19 cellular contexts compared by ENCODE assay signal in the genomic region with DNA sequence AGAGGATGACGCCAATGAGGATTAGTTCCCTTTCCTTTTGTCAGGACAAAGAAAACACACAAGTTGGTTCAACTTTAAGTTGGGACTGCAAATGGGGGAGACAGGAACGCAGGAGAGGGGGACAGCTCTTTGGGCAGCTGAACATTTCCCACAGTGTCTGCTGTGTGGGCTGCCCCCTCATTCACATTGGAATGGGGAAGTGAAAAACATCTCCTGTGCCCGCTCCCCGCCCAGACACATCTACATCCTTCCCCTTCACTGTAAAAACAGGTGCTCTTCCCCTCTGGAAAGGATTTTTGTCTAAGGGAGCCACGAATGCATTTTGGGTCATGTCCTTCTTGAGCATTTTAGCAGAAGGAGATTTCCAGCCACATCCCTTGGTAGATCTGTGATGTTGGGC. TPM values are rescaled to one million over a fixed set of nuclear protein-coding genes. Genes with fewer than 3 reads are reported as not detected.
DNase-seq lines count a peak whose midpoint lies in the region; ATAC-seq, FAIRE-seq and TF ChIP-seq lines count a peak whose summit lies in the region.
"Had no signal": no experiment of that assay in that cellular context is flagged by ENCODE, and none has a peak within 500 bp of the region (broad histone marks: within the 10 kb centered on the region; RNA-seq: fewer than 3 reads in every experiment).

No MANE protein-coding gene starts in this region.

- no peak overlapping the region for H3K4me2 ChIP-seq in HepG2 (ENCODE audit: low read depth, low read length)
- H3K4me2 ChIP-seq in GM12878 (ENCODE audit: control insufficient read depth, insufficient read depth): peak overlapping the region; percentile 62

- peak in 3 of 4 donors; percentile 27 to 48 (median 36) for ATAC-seq in right lobe of liver
- no peak for ATAC-seq in HepG2
- peak; percentile 51 for ATAC-seq in HG03442 (IDR thresholded peaks at IDR 0.05; ENCODE audit: unreplicated experiment)
- peak; percentile 84 for ATAC-seq in GM12878
- ATAC-seq in upper lobe of right lung: peak; percentile 77
- ATAC-seq: activated T-cell treated with anti-CD3 and anti-CD28 coated beads, Interleukin-2, amount 50 U/mL, for 72 hours; PC-3 had no signal

- WGBS in right lobe of liver (ENCODE audit: insufficient coverage, low coverage, low lambda C conversion rate, missing lambda C conversion rate): 48% methylated on average over 3 of the region's 5 CpGs
- 49% methylated on average over 5 of the region's 5 CpGs for WGBS in HepG2 (ENCODE audit: low lambda C conversion rate)
- WGBS in GM12878 (ENCODE audit: insufficient coverage, insufficient replicate concordance, low lambda C conversion rate, missing lambda C conversion rate): 32% methylated on average over 5 of the region's 5 CpGs

- SMC1A ChIA-PET in GM12878 (lab: Charles Lee; ENCODE audit: uncharacterized antibody, unreplicated experiment): interaction anchor here (1.2 to 1.9 kb wide), 2 partner anchors 10 to 244 kb away, joined by 3 to 4 read pairs; no protein-coding TSS in a partner anchor

- H3K9me3 ChIP-seq in right lobe of liver: no peaks in the 10 kb centered on the region
- no peaks in the 10 kb centered on the region for H3K9me3 ChIP-seq in HepG2 (ENCODE audit: low read length)
- no peaks in the 10 kb centered on the region; the same call in 2 of the 3 replicates for H3K9me3 ChIP-seq in GM12878 (replicated peaks; ENCODE audit: control insufficient read depth, insufficient read depth, low read length)
- no peaks in the 10 kb centered on the region for H3K9me3 ChIP-seq in upper lobe of right lung
- H3K9me3 ChIP-seq: right atrium auricular region had no signal

- intact Hi-C loops in right lobe of liver (cut with DNase I): no loop called here
- intact Hi-C loops in HepG2 (cut with micrococcal nuclease; ENCODE audit: unreplicated experiment): no loop called here
- intact Hi-C loops in GM12878 (cut with micrococcal nuclease; ENCODE audit: unreplicated experiment): no loop called here
- intact Hi-C loops in upper lobe of right lung (cut with DNase I): no loop called here

- TF ChIP-seq POLR2A in right lobe of liver (IDR thresholded peaks at IDR 0.05) (no peak), HepG2 (IDR thresholded peaks at IDR 0.05; ENCODE audit: insufficient read depth in 1 of 2, low read depth in 2 of 2, low read length in 2 of 2) (no peak), GM12878 (IDR thresholded peaks at IDR 0.05; ENCODE audit: low read depth, low read length) (no peak)

- H4K20me1 ChIP-seq in HepG2 (ENCODE audit: insufficient read depth, low read length) (no peaks in the 10 kb centered on the region), GM12878 (ENCODE audit: control insufficient read depth, insufficient read depth) (no peaks in the 10 kb centered on the region)

- no peaks in the 10 kb centered on the region for H3K36me3 ChIP-seq in right lobe of liver
- no peaks in the 10 kb centered on the region for H3K36me3 ChIP-seq in HepG2 (replicated peaks in 1 of 2; ENCODE audit: control insufficient read depth in 1 of 2, insufficient read depth in 2 of 2, low read length in 2 of 2)
- no peaks in the 10 kb centered on the region for H3K36me3 ChIP-seq in GM12878 (ENCODE audit: control insufficient read depth in 2 of 2, insufficient read depth in 2 of 2, low read length in 1 of 2)
- no peaks in the 10 kb centered on the region for H3K36me3 ChIP-seq in upper lobe of right lung
- H3K36me3 ChIP-seq: right atrium auricular region had no signal

- no TSS peak for BruUV-seq in HepG2 (replicated peaks; lab: Mats Ljungman, UMichigan)
- no TSS peak for BruUV-seq in GM12878 (replicated peaks; lab: Mats Ljungman, UMichigan)

- H3K27me3 ChIP-seq in right lobe of liver (no peaks in the 10 kb centered on the region), HepG2 (ENCODE audit: control insufficient read depth in 1 of 2, insufficient read depth in 2 of 2, low read length in 2 of 2) (no peaks in the 10 kb centered on the region), GM12878 (replicated peaks in 1 of 2; ENCODE audit: control insufficient read depth in 2 of 2, insufficient read depth in 2 of 2, low read length in 1 of 2) (no peaks in the 10 kb centered on the region), upper lobe of right lung (no peaks in the 10 kb centered on the region)
- H3K27me3 ChIP-seq: right atrium auricular region had no signal

- H3K79me2 ChIP-seq in HepG2 (ENCODE audit: insufficient read depth, low read length) (no peaks in the 10 kb centered on the region), GM12878 (ENCODE audit: control insufficient read depth, insufficient read depth, low read length) (no peaks in the 10 kb centered on the region)

- H3K4me1 ChIP-seq in right lobe of liver (no peaks in the 10 kb centered on the region), HepG2 (ENCODE audit: insufficient read depth, low read length) (no peaks in the 10 kb centered on the region), GM12878 (ENCODE audit: control insufficient read depth, insufficient read depth, low read length) (peaks cover 23% of the 10 kb centered on the region), upper lobe of right lung (no peaks in the 10 kb centered on the region)
- H3K4me1 ChIP-seq: right atrium auricular region had no signal

- H3K27ac ChIP-seq in right lobe of liver (no peak overlapping the region), HepG2 (ENCODE audit: extremely low read length, insufficient read depth, low read length) (no peak overlapping the region), GM12878 (ENCODE audit: control insufficient read depth, insufficient read depth) (no peak overlapping the region), upper lobe of right lung (no peak overlapping the region)
- H3K27ac ChIP-seq: right atrium auricular region had no signal

- DNase-seq in right lobe of liver (no peak), HepG2 (ENCODE audit: low spot score) (no peak), GM12878 (ENCODE audit: low read depth, low spot score) (no peak), upper lobe of right lung (no peak), putamen (ENCODE audit: low spot score) (no peak), NCI-H1417 treated with DMSO at 0.1 percent for 48 hours (lab: John Stamatoyannopoulos, UW) (no peak)
- no peak for DNase-seq in effector CD4-positive, alpha-beta T cell
- DNase-seq: activated CD4-positive, alpha-beta memory T cell treated with anti-CD3 and anti-CD28 coated beads, Interleukin-2, amount 10 ng/mL, durations not matched to agents 7 days and 5 days; activated T-cell treated with anti-CD3 and anti-CD28 coated beads, Interleukin-2, amount 50 U/mL, for 72 hours; CD8-positive, alpha-beta memory T cell; EL; erythroblast; mammary epithelial cell; NCI-H146; NCI-H345; PC-3; SW 1271 had no signal

- in situ Hi-C loops in HepG2 (cut with HindIII; ENCODE audit: extremely low pct_ligation_motif_present, low pct_unique_long_range_greater_than_20kb): no loop called here
- in situ Hi-C loops in GM12878 (cut with MboI): no loop called here

- no peak overlapping the region for H2AFZ ChIP-seq in HepG2 (ENCODE audit: low read length)
- H2AFZ ChIP-seq in GM12878 (ENCODE audit: control insufficient read depth, low read depth, low read length): peak overlapping the region; percentile 21; the same call in 1 of the 2 replicates

- CTCF ChIA-PET in HepG2 (lab: Yijun Ruan, JAX; ENCODE audit: low intra/inter-chr PET ratio, low total read pairs): no interaction called here
- CTCF ChIA-PET in GM12878 (lab: Yijun Ruan, JAX): interaction anchor here (0.6 to 1.4 kb wide), 2 partner anchors 58 to 60 kb away, joined by 3 read pairs; no protein-coding TSS in a partner anchor

- no peak for TF ChIP-seq CTCF in right lobe of liver (IDR thresholded peaks at IDR 0.05)
- TF ChIP-seq CTCF in HepG2 (CRISPR knock-in tag; IDR thresholded peaks at IDR 0.05): no peak
- TF ChIP-seq CTCF in GM12878 (IDR thresholded peaks at IDR 0.05 in 2 of 3, conservative IDR thresholded peaks at IDR 0.05 in 1 of 3; ENCODE audit: control insufficient read depth in 2 of 3, extremely low read depth in 1 of 3, insufficient read depth in 1 of 3, low read depth in 3 of 3, low read length in 3 of 3): no peak
- no peak for TF ChIP-seq CTCF in upper lobe of right lung (IDR thresholded peaks at IDR 0.05)

- RAD21 ChIA-PET in GM12878 (lab: Charles Lee; ENCODE audit: unreplicated experiment): interaction anchor here (1.9 kb wide), 1 partner anchor 10 kb away, joined by 5 read pairs; no protein-coding TSS in a partner anchor

- H3K9ac ChIP-seq in HepG2 (ENCODE audit: insufficient read depth, low read depth, low read length) (no peak overlapping the region), GM12878 (ENCODE audit: control insufficient read depth, insufficient read depth, low read length) (no peak overlapping the region)

- H3K4me3 ChIP-seq in right lobe of liver: no peak overlapping the region
- no peak overlapping the region for H3K4me3 ChIP-seq in HepG2 (replicated peaks in 1 of 3; ENCODE audit: insufficient read depth in 1 of 3, low read depth in 2 of 3, low read length in 3 of 3)
- H3K4me3 ChIP-seq in GM12878: no peak overlapping the region
- no peak overlapping the region for H3K4me3 ChIP-seq in upper lobe of right lung
- H3K4me3 ChIP-seq: right atrium auricular region had no signal

- POLR2A ChIA-PET in HepG2 (lab: Yijun Ruan, JAX) (no interaction called here), GM12878 (lab: Charles Lee) (no interaction called here)

- FAIRE-seq in HepG2 (lab: Jason Lieb, UNC) (no peak), GM12878 (lab: Jason Lieb, UNC) (peak; percentile 68)

- TF ChIP-seq RAD21 in HepG2 (CRISPR knock-in tag; IDR thresholded peaks at IDR 0.05): no peak
- no peak for TF ChIP-seq RAD21 in GM12878 (IDR thresholded peaks at IDR 0.05; ENCODE audit: insufficient read depth, low read depth, low read length)

- TF ChIP-seq EP300 in HepG2 (IDR thresholded peaks at IDR 0.05; ENCODE audit: low read depth in 2 of 2, low read length in 2 of 2) (no peak), HepG2 (CRISPR knock-in tag; IDR thresholded peaks at IDR 0.05; ENCODE audit: borderline replicate concordance) (no peak), GM12878 (IDR thresholded peaks at IDR 0.05; ENCODE audit: borderline replicate concordance in 1 of 2, control insufficient read depth in 1 of 2, low read depth in 2 of 2, low read length in 2 of 2) (no peak)

RNA-seq across cellular contexts. Expression of gene TBC1D9, which starts 44.5 kb away (rescaled TPM):
- 10 to 100 TPM in 3 of 6 experiments, 1 to 10 TPM in 3; 6.6 to 17.9 (median 9.4) TPM for total RNA-seq in right lobe of liver
- 12.2 TPM in 2 replicates for total RNA-seq in HepG2 (2016; rRNA removed; fragmentation: Illumina TruSeq; extraction: Trizol)
- total RNA-seq in HepG2 (2016; cell fraction: cytosol; rRNA removed; fragmentation: Illumina TruSeq; extraction: Trizol; ENCODE audit: low read depth): 1.5 and 2.6 TPM in 2 replicates
- total RNA-seq in HepG2 (2016; cell fraction: insoluble cytoplasmic fraction; rRNA removed; fragmentation: Illumina TruSeq; extraction: Trizol): 10.4 and 11.6 TPM in 2 replicates
- 4.6 and 4.8 TPM in 2 replicates for total RNA-seq in HepG2 (2016; cell fraction: membrane; rRNA removed; fragmentation: Illumina TruSeq; extraction: Trizol)
- 17.1 and 20.0 TPM in 2 replicates for total RNA-seq in HepG2 (2016; cell fraction: nucleus; rRNA removed; fragmentation: Illumina TruSeq; extraction: Trizol)
- 9.6 and 11.9 TPM in 2 replicates for polyA plus RNA-seq in HepG2 (2011; rRNA removed)
- polyA plus RNA-seq in HepG2 (2011; cell fraction: cytosol; rRNA removed): 7.0 and 8.0 TPM in 2 replicates
- 11.8 and 12.8 TPM in 2 replicates for polyA plus RNA-seq in HepG2 (2011; cell fraction: nucleus; rRNA removed)
- polyA plus RNA-seq in HepG2 (2012): 7.3 and 8.1 TPM in 2 replicates
- 0.26 and 0.42 TPM in 2 replicates for polyA plus RNA-seq in HepG2 (2016; cell fraction: cytosol; fragmentation: Illumina TruSeq; extraction: Trizol; ENCODE audit: low read depth)
- 7.8 and 8.5 TPM in 2 replicates for polyA plus RNA-seq in HepG2 (2016; cell fraction: insoluble cytoplasmic fraction; fragmentation: Illumina TruSeq; extraction: Trizol; ENCODE audit: low read depth)
- 1.4 and 1.7 TPM in 2 replicates for polyA plus RNA-seq in HepG2 (2016; cell fraction: membrane; fragmentation: Illumina TruSeq; extraction: Trizol; ENCODE audit: low read depth)
- 11.3 and 12.2 TPM in 2 replicates for polyA plus RNA-seq in HepG2 (2016; cell fraction: nucleus; fragmentation: Illumina TruSeq; extraction: Trizol; ENCODE audit: insufficient read depth, low read depth)
- polyA minus RNA-seq in HepG2 (2011; rRNA and poly(A)+ RNA removed; ENCODE audit: low replicate concordance): 11.6 and 31.0 TPM in 2 replicates
- polyA minus RNA-seq in HepG2 (2011; cell fraction: cytosol; rRNA and poly(A)+ RNA removed): 13.0 and 13.1 TPM in 2 replicates
- polyA minus RNA-seq in HepG2 (2011; cell fraction: nucleus; rRNA and poly(A)+ RNA removed): 57.6 and 63.4 TPM in 2 replicates
- total RNA-seq in GM12878 (2013; cell fraction: nucleolus; rRNA removed): 35.8 and 45.4 TPM in 2 replicates
- 11.5 and 14.1 TPM in 2 replicates for total RNA-seq in GM12878 (2014; rRNA removed)
- total RNA-seq in GM12878 (2014; rRNA removed; fragmentation: Illumina TruSeq; extraction: Trizol): 10.5 and 10.9 TPM in 2 replicates
- total RNA-seq in GM12878 (2021): 12.9 and 14.9 TPM in 2 replicates
- 2.3 TPM for polyA plus RNA-seq in GM12878 (2011; ENCODE audit: low read depth)
- 2.8 and 3.4 TPM in 2 replicates for polyA plus RNA-seq in GM12878 (2011; rRNA removed)
- 1.9 TPM in 2 replicates for polyA plus RNA-seq in GM12878 (2011; cell fraction: cytosol; rRNA removed)
- 1.6 and 2.8 TPM in 2 replicates for polyA plus RNA-seq in GM12878 (2011; cell fraction: nucleus; rRNA removed)
- 3.2 TPM in 2 replicates for polyA plus RNA-seq in GM12878 (2012)
- polyA plus RNA-seq in GM12878 (2014; fragmentation: Illumina TruSeq; extraction: Trizol): 11.4 and 11.8 TPM in 2 replicates
- polyA plus RNA-seq in GM12878 (2014; fragmentation: Nextera tagmentation; extraction: Ambion mirVana): 1 to 10 TPM in 1 of 2 experiments, under 1 TPM in 1; 0.87 to 1.4 TPM
- 8.2 and 9.8 TPM in 2 replicates for polyA plus RNA-seq in GM12878 (2014; rRNA removed)
- 1 to 10 TPM; 3.4 to 4.5 TPM for polyA plus RNA-seq in GM12878 (2016; fragmentation: Nextera tagmentation; extraction: Ambion mirVana)
- 6.4 and 10.8 TPM in 2 replicates for polyA minus RNA-seq in GM12878 (2011; rRNA and poly(A)+ RNA removed)
- 1.7 and 2.8 TPM in 2 replicates for polyA minus RNA-seq in GM12878 (2011; cell fraction: cytosol; rRNA and poly(A)+ RNA removed)
- polyA minus RNA-seq in GM12878 (2011; cell fraction: nucleus; rRNA and poly(A)+ RNA removed): 4.1 and 8.8 TPM in 2 replicates
- total RNA-seq in upper lobe of right lung: 39.5 TPM
- total RNA-seq: activated T-cell treated with anti-CD3 and anti-CD28 coated beads, Interleukin-2, amount 50 U/mL, for 72 hours had no signal
- polyA plus RNA-seq: CD8-positive, alpha-beta memory T cell had no signal
